In genomic region chr1:37284053-37284452, GRCh38 we compare ENCODE assay signal across 3 cellular contexts.
"Had no signal": no experiment of that assay in that cellular context is flagged by ENCODE, and none has a peak within 500 bp of the region (broad histone marks: within the 10 kb centered on the region; RNA-seq: fewer than 3 reads in every experiment).

No MANE protein-coding gene starts in this region.

- DNase-seq: GDM1, GF-D8 had no signal

- ATAC-seq: GM12878 had no signal

- H3K4me3 ChIP-seq: GM12878 had no signal
